In genomic region chr18:22503803-22504202, GRCh38 we compare ENCODE assay signal across 14 cellular contexts.
DNase-seq lines count a peak whose midpoint lies in the region; ATAC-seq and TF ChIP-seq lines count a peak whose summit lies in the region.
"Had no signal": no experiment of that assay in that cellular context is flagged by ENCODE, and none has a peak within 500 bp of the region (broad histone marks: within the 10 kb centered on the region; RNA-seq: fewer than 3 reads in every experiment).

No MANE protein-coding gene starts in this region.

- H3K27ac ChIP-seq in coronary artery, result peak overlapping the region; percentile 47 to 86
- H3K27ac ChIP-seq in hepatocyte, result peak overlapping the region; percentile 83
- H3K27ac ChIP-seq: SK-N-MC, VCaP had no signal

- peak; percentile 90 for DNase-seq in H4 (ENCODE audit: low spot score)
- peak; percentile 80 for DNase-seq in coronary artery (ENCODE audit: low spot score)
- peak; percentile 66 for DNase-seq in hepatocyte (ENCODE audit: low spot score)
- peak; percentile 12 for DNase-seq in stromal cell of bone marrow (ENCODE audit: low read depth)
- no peak for DNase-seq in GM19238 (ENCODE audit: insufficient read length, low spot score)
- no peak for DNase-seq in NCI-H1417 (lab: John Stamatoyannopoulos, UW)
- DNase-seq in stimulated activated naive CD8-positive, alpha-beta T cell treated with anti-CD3 and anti-CD28 coated beads, Interleukin-15, Interleukin-2, amounts not matched to agents 100 U/mL and 50 U/mL, for 24 hours, result no peak
- no peak for DNase-seq in NK-92 (lab: John Stamatoyannopoulos, UW; ENCODE audit: unreplicated experiment)
- DNase-seq: activated naive CD4-positive, alpha-beta T cell treated with Interleukin-2 at 50 U/mL for 16 hours; CD4-positive, alpha-beta memory T cell; central memory CD4-positive, alpha-beta T cell; stimulated activated naive CD4-positive, alpha-beta T cell treated with Interleukin-2 at 50 U/mL for 16 hours had no signal

- H4K20me1 ChIP-seq in hepatocyte (ENCODE audit: insufficient read depth, poor library complexity, severe bottlenecking), result no peaks in the 10 kb centered on the region

- H3K79me2 ChIP-seq in hepatocyte, result no peaks in the 10 kb centered on the region

- H3K9me2 ChIP-seq in hepatocyte (replicated peaks; ENCODE audit: insufficient read depth), result no peaks in the 10 kb centered on the region

- H3K9me3 ChIP-seq in hepatocyte (ENCODE audit: low read depth), result no peaks in the 10 kb centered on the region

- H3K4me3 ChIP-seq in coronary artery (peak overlapping the region; percentile 9), hepatocyte (no peak overlapping the region)
- H3K4me3 ChIP-seq: SK-N-MC had no signal

- ATAC-seq in stimulated activated naive CD8-positive, alpha-beta T cell treated with anti-CD3 and anti-CD28 coated beads, Interleukin-15, Interleukin-2, amounts not matched to agents 100 U/mL and 50 U/mL, for 24 hours, result no peak

- 72% methylated on average over 3 of the region's 3 CpGs for WGBS in hepatocyte (ENCODE audit: low lambda C conversion rate, missing lambda C conversion rate)

- H2AFZ ChIP-seq in hepatocyte, result no peak overlapping the region

- H3K36me3 ChIP-seq in hepatocyte (replicated peaks; ENCODE audit: insufficient read depth, low read depth), result no peaks in the 10 kb centered on the region

- peaks cover 10% of the 10 kb centered on the region for H3K4me1 ChIP-seq in hepatocyte (ENCODE audit: insufficient read depth)

- TF ChIP-seq CTCF in coronary artery (IDR thresholded peaks at IDR 0.05) (no peak), hepatocyte (IDR thresholded peaks at IDR 0.05; ENCODE audit: poor library complexity) (no peak)

- H3K27me3 ChIP-seq in hepatocyte, result no peaks in the 10 kb centered on the region

- no peak overlapping the region for H3K4me2 ChIP-seq in hepatocyte

Comparison
In these comparisons a context has a peak if more than half of its experiments do, and no peak if none do; other contexts are left out.
1. DNase-seq: peak in H4 (single experiment), coronary artery (single experiment), hepatocyte (single experiment) and stromal cell of bone marrow (single experiment); none in GM19238 (single experiment), NCI-H1417 (0 of 3), stimulated activated naive CD8-positive, alpha-beta T cell treated with anti-CD3 and anti-CD28 coated beads, Interleukin-15, Interleukin-2, amounts not matched to agents 100 U/mL and 50 U/mL, for 24 hours (single experiment) and NK-92 (single experiment).